In genomic region chr5:143979044-143979690, GRCh38 we compare ENCODE assay signal across 11 cellular contexts.
DNase-seq lines count a peak whose midpoint lies in the region; ATAC-seq and TF ChIP-seq lines count a peak whose summit lies in the region.
"Had no signal": no experiment of that assay in that cellular context is flagged by ENCODE, and none has a peak within 500 bp of the region (broad histone marks: within the 10 kb centered on the region; RNA-seq: fewer than 3 reads in every experiment).

No MANE protein-coding gene starts in this region.

- H3K4me1 ChIP-seq in neural progenitor cell (no peaks in the 10 kb centered on the region), ascending aorta (no peaks in the 10 kb centered on the region)

- peak overlapping the region; percentile 1 for H2AFZ ChIP-seq in neural progenitor cell (replicated peaks)

- no peak overlapping the region for H3K27ac Mint-ChIP-seq in neural progenitor cell
- H3K27ac Mint-ChIP-seq: brain, natural killer cell, T-helper 17 cell had no signal

- no peaks in the 10 kb centered on the region for H3K4me1 Mint-ChIP-seq in neural progenitor cell
- H3K4me1 Mint-ChIP-seq: brain, natural killer cell, T-helper 17 cell had no signal

- no peak overlapping the region for H3K27ac ChIP-seq in neural progenitor cell
- no peak overlapping the region for H3K27ac ChIP-seq in ascending aorta

- no peaks in the 10 kb centered on the region for H3K36me3 ChIP-seq in neural progenitor cell
- H3K36me3 ChIP-seq in ascending aorta, result no peaks in the 10 kb centered on the region

- TF ChIP-seq CTCF in neural progenitor cell (IDR thresholded peaks at IDR 0.05) (no peak), ascending aorta (IDR thresholded peaks at IDR 0.05) (no peak)

- no peaks in the 10 kb centered on the region for H3K79me2 ChIP-seq in neural progenitor cell (ENCODE audit: low read depth)

- H3K4me3 ChIP-seq in neural progenitor cell (no peak overlapping the region), ascending aorta (no peak overlapping the region)

- no peaks in the 10 kb centered on the region for H3K9me3 ChIP-seq in neural progenitor cell (ENCODE audit: low read depth)
- H3K9me3 ChIP-seq in ascending aorta, result no peaks in the 10 kb centered on the region

- H3K27me3 ChIP-seq in neural progenitor cell (no peaks in the 10 kb centered on the region), ascending aorta (no peaks in the 10 kb centered on the region)

- no peak overlapping the region for H3K9ac ChIP-seq in neural progenitor cell

- DNase-seq in HK-2 (ENCODE audit: unreplicated experiment), result peak; percentile 1
- DNase-seq in neural progenitor cell (ENCODE audit: low spot score), result peak; percentile 7
- DNase-seq in activated T-cell treated with anti-CD3 and anti-CD28 coated beads, Interleukin-2, amount 50 U/mL, for 48 hours, result no peak
- no peak for DNase-seq in ascending aorta (ENCODE audit: low spot score in 2 of 2)
- DNase-seq in NCI-H82 treated with DMSO at 0.1 percent for 48 hours (lab: John Stamatoyannopoulos, UW; ENCODE audit: unreplicated experiment), result no peak
- no peak for DNase-seq in amniotic stem cell (lab: John Stamatoyannopoulos, UW)
- DNase-seq: natural killer cell, T-helper 17 cell had no signal

- no peaks in the 10 kb centered on the region for H4K20me1 ChIP-seq in neural progenitor cell (ENCODE audit: low read depth)

- intact Hi-C loops in ascending aorta (cut with DNase I), result no loop called here

- H3K9me3 Mint-ChIP-seq in neural progenitor cell, result no peaks in the 10 kb centered on the region
- H3K9me3 Mint-ChIP-seq: natural killer cell had no signal

- peaks cover 2% of the 10 kb centered on the region for H3K27me3 Mint-ChIP-seq in neural progenitor cell (ENCODE audit: insufficient read depth, low read depth)

- peak; percentile 70 for ATAC-seq in GM18909 (IDR thresholded peaks at IDR 0.05; ENCODE audit: poor library complexity, unreplicated experiment)
- ATAC-seq in HG02571 (IDR thresholded peaks at IDR 0.05; ENCODE audit: unreplicated experiment), result peak; percentile 65
- ATAC-seq: natural killer cell, T-helper 17 cell had no signal

- H3F3A ChIP-seq in neural progenitor cell (ENCODE audit: low read depth), result no peaks in the 10 kb centered on the region

- H3K4me3 Mint-ChIP-seq in neural progenitor cell, result no peak overlapping the region
- H3K4me3 Mint-ChIP-seq: brain, natural killer cell, T-helper 17 cell had no signal

- no peak overlapping the region for H3K4me2 ChIP-seq in neural progenitor cell

- no peaks in the 10 kb centered on the region for H3K36me3 Mint-ChIP-seq in neural progenitor cell
- H3K36me3 Mint-ChIP-seq: brain, natural killer cell had no signal

Comparison
In these comparisons a context has a peak if more than half of its experiments do, and no peak if none do; other contexts are left out.
1. DNase-seq: peak in HK-2 (single experiment) and neural progenitor cell (single experiment); none in activated T-cell treated with anti-CD3 and anti-CD28 coated beads, Interleukin-2, amount 50 U/mL, for 48 hours (0 of 2), ascending aorta (0 of 2), NCI-H82 treated with DMSO at 0.1 percent for 48 hours (single experiment) and amniotic stem cell (single experiment).